ENCODE assay signal across 1 cellular context in the genomic region with DNA sequence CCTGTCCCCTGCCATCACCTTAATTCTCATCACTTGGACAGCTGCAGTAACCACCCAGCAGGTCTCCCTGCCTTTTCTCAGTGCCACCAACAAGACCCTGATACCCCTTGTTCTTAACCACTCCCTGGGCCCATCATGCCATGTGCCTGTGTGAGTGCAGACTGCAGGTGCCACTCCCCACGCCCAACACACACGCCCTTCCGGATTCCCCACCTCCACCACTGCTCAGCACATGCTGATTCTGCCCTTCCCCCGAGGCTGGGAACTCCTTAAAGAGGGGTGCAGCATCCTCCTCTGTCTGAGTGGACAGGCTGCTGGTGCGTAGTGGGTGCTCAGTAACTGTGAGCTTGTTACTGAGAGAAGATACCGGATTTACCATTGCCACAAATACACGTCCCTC.
TF ChIP-seq lines count a peak whose summit lies in the region.

No MANE protein-coding gene starts in this region.

TF ChIP-seq in IMR-90, 13 proteins besides CTCF, POLR2A, EP300 and RAD21:
- no peak for TF ChIP-seq BHLHE40 (IDR thresholded peaks at IDR 0.05; ENCODE audit: low read depth, low read length)
- no peak for TF ChIP-seq SMC3 (IDR thresholded peaks at IDR 0.05; ENCODE audit: low read depth, low read length)
- TF ChIP-seq MAFK (IDR thresholded peaks at IDR 0.05; ENCODE audit: low read depth, low read length), result no peak
- TF ChIP-seq, protein P1, sequence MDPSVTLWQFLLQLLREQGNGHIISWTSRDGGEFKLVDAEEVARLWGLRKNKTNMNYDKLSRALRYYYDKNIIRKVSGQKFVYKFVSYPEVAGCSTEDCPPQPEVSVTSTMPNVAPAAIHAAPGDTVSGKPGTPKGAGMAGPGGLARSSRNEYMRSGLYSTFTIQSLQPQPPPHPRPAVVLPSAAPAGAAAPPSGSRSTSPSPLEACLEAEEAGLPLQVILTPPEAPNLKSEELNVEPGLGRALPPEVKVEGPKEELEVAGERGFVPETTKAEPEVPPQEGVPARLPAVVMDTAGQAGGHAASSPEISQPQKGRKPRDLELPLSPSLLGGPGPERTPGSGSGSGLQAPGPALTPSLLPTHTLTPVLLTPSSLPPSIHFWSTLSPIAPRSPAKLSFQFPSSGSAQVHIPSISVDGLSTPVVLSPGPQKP (IDR thresholded peaks at IDR 0.05; ENCODE audit: borderline replicate concordance, low read depth, low read length), result no peak
- TF ChIP-seq, protein P2, sequence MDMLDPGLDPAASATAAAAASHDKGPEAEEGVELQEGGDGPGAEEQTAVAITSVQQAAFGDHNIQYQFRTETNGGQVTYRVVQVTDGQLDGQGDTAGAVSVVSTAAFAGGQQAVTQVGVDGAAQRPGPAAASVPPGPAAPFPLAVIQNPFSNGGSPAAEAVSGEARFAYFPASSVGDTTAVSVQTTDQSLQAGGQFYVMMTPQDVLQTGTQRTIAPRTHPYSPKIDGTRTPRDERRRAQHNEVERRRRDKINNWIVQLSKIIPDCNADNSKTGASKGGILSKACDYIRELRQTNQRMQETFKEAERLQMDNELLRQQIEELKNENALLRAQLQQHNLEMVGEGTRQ (IDR thresholded peaks at IDR 0.05; ENCODE audit: low read depth, low read length), result no peak
- no peak for TF ChIP-seq CEBPB (IDR thresholded peaks at IDR 0.05; ENCODE audit: low read depth, low read length)
- TF ChIP-seq RFX5 (IDR thresholded peaks at IDR 0.05; ENCODE audit: low read depth, low read length), result no peak
- TF ChIP-seq NFE2L2 (IDR thresholded peaks at IDR 0.05; ENCODE audit: low read depth, low read length), result no peak
- no peak for TF ChIP-seq MAZ (IDR thresholded peaks at IDR 0.05; ENCODE audit: borderline replicate concordance, low read depth, low read length)
- TF ChIP-seq FOS (IDR thresholded peaks at IDR 0.05; ENCODE audit: low read depth, low read length), result no peak
- no peak for TF ChIP-seq MXI1 (IDR thresholded peaks at IDR 0.05; ENCODE audit: borderline replicate concordance, low read depth, low read length)
- no peak for TF ChIP-seq CHD1 (IDR thresholded peaks at IDR 0.05; ENCODE audit: low read depth, low read length)
- TF ChIP-seq RCOR1 (IDR thresholded peaks at IDR 0.05; ENCODE audit: insufficient replicate concordance, low read length), result no peak
TF ChIP-seq in IMR-90: peak in this region for 0.
